Comparison of ENCODE assay signal across 1 cellular context in genomic region chr1:157156058-157156541, GRCh38.
TF ChIP-seq lines count a peak whose summit lies in the region.

No MANE protein-coding gene starts in this region.

TF ChIP-seq in H1, 55 proteins besides CTCF, POLR2A, EP300 and RAD21 (continued from another document):
- no peak for TF ChIP-seq RXRA (IDR thresholded peaks at IDR 0.05; ENCODE audit: insufficient read depth, low read depth, low read length)
- TF ChIP-seq CREB1 (IDR thresholded peaks at IDR 0.05): peak; percentile 37; the same call in 1 of the 2 replicates
- no peak for TF ChIP-seq TAF7 (optimal IDR thresholded peaks at IDR 0.05; ENCODE audit: borderline replicate concordance, low read depth, low read length)
- no peak for TF ChIP-seq KDM5A (IDR thresholded peaks at IDR 0.05; ENCODE audit: low read length)
- no peak for TF ChIP-seq KDM4A (IDR thresholded peaks at IDR 0.05; ENCODE audit: low read depth, low read length, severe bottlenecking)
- TF ChIP-seq GABPA (IDR thresholded peaks at IDR 0.05; ENCODE audit: borderline replicate concordance, insufficient read depth, low read length): no peak
- no peak for TF ChIP-seq MAX (IDR thresholded peaks at IDR 0.05)
- no peak for TF ChIP-seq POU5F1 (IDR thresholded peaks at IDR 0.05; ENCODE audit: low read depth, low read length)
- TF ChIP-seq USF2 (IDR thresholded peaks at IDR 0.05; ENCODE audit: low read length): peak; percentile 36; the same call in 1 of the 2 replicates
- TF ChIP-seq RBBP5 (IDR thresholded peaks at IDR 0.05; ENCODE audit: borderline replicate concordance, low read depth, low read length): peak; percentile 68; the same call in 1 of the 2 replicates
- no peak for TF ChIP-seq SRF (IDR thresholded peaks at IDR 0.05; ENCODE audit: low read depth, low read length)
- no peak for TF ChIP-seq SIX5 (IDR thresholded peaks at IDR 0.05; ENCODE audit: low read depth, low read length)
- TF ChIP-seq TBP (IDR thresholded peaks at IDR 0.05; ENCODE audit: low read depth, low read length): peak; percentile 33; the same call in 1 of the 2 replicates
- peak; percentile 44 for TF ChIP-seq ASH2L (IDR thresholded peaks at IDR 0.05; ENCODE audit: low read length)
- 0 out of 2 replicates have a peak, but pooled peaks have one; percentile 32 for TF ChIP-seq TCF12 (IDR thresholded peaks at IDR 0.05; ENCODE audit: low read depth, low read length)
- peak; percentile 89 for TF ChIP-seq TEAD4 (IDR thresholded peaks at IDR 0.05; ENCODE audit: low read depth, low read length)
- TF ChIP-seq ATF3 (IDR thresholded peaks at IDR 0.05; ENCODE audit: insufficient read depth, low read depth, low read length): no peak
- 0 out of 2 replicates have a peak, but pooled peaks have one; percentile 19 for TF ChIP-seq YY1 (IDR thresholded peaks at IDR 0.05; ENCODE audit: low read depth, low read length)
TF ChIP-seq in H1: peak in this region for 9.
